Comparison of ENCODE assay signal across 15 cellular contexts in the genomic region with DNA sequence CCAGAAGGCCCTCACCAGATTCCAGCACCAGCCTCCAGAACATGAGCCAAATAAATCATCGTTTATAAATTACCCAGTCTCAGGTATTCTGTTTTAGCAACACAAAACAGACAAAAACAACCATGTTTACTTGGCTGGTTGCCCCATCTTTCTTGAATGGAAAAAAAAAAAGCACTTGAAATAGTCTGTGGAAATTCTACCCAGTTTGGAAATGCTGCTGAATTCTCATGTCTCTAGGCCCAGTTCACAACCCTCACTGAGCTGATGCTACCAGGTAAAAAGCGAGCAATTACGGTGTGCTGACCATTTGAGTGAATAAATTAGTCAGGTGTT. TPM values are rescaled to one million over a fixed set of nuclear protein-coding genes. Genes with fewer than 3 reads are reported as not detected.
"Had no signal": no experiment of that assay in that cellular context is flagged by ENCODE, and none has a peak within 500 bp of the region (broad histone marks: within the 10 kb centered on the region; RNA-seq: fewer than 3 reads in every experiment).

No MANE protein-coding gene starts in this region.

- ATAC-seq: activated CD4-positive, alpha-beta T cell treated with anti-CD3 and anti-CD28 coated beads for 36 hours; activated CD8-positive, alpha-beta T cell treated with anti-CD3 and anti-CD28 coated beads for 36 hours; T-cell had no signal

- H3K4me3 ChIP-seq: coronary artery had no signal

- DNase-seq: activated CD4-positive, alpha-beta T cell treated with anti-CD3 and anti-CD28 coated beads for 36 hours; activated CD8-positive, alpha-beta memory T cell treated with anti-CD3 and anti-CD28 coated beads, Interleukin-2, amount 50 U/mL, for 48 hours; activated CD8-positive, alpha-beta T cell treated with anti-CD3 and anti-CD28 coated beads for 36 hours; activated naive CD4-positive, alpha-beta T cell; central memory CD4-positive, alpha-beta T cell; effector CD4-positive, alpha-beta T cell; left colon; nephron progenitor cell; stimulated activated CD4-positive, alpha-beta T cell treated with anti-CD3 and anti-CD28 coated beads, Interleukin-15, amount 100 ng/mL, for 24 hours; stimulated activated CD4-positive, alpha-beta T cell treated with anti-CD3 and anti-CD28 coated beads, Interleukin-4, amount 100 ng/mL, for 24 hours; T-cell; T1000 had no signal

- H3K27ac ChIP-seq: VCaP had no signal

RNA-seq across cellular contexts. Expression of a gene that starts 38.7 kb away (rescaled TPM):
- total RNA-seq: activated CD4-positive, alpha-beta T cell treated with anti-CD3 and anti-CD28 coated beads for 36 hours; activated CD8-positive, alpha-beta T cell treated with anti-CD3 and anti-CD28 coated beads for 36 hours; activated T-helper 1 cell treated with anti-CD3 and anti-CD28 coated beads, Interleukin-12 subunit alpha, Interleukin-12 subunit beta, Interleukin-2, Interleukin-4 antibody, amounts not matched to agents 30 ng/mL and 10 ng/mL and 1 ng/mL, durations not matched to agents 14 hours and 24 hours and 36 hours; T-cell had no signal
